8 cellular contexts compared by ENCODE assay signal in the genomic region with DNA sequence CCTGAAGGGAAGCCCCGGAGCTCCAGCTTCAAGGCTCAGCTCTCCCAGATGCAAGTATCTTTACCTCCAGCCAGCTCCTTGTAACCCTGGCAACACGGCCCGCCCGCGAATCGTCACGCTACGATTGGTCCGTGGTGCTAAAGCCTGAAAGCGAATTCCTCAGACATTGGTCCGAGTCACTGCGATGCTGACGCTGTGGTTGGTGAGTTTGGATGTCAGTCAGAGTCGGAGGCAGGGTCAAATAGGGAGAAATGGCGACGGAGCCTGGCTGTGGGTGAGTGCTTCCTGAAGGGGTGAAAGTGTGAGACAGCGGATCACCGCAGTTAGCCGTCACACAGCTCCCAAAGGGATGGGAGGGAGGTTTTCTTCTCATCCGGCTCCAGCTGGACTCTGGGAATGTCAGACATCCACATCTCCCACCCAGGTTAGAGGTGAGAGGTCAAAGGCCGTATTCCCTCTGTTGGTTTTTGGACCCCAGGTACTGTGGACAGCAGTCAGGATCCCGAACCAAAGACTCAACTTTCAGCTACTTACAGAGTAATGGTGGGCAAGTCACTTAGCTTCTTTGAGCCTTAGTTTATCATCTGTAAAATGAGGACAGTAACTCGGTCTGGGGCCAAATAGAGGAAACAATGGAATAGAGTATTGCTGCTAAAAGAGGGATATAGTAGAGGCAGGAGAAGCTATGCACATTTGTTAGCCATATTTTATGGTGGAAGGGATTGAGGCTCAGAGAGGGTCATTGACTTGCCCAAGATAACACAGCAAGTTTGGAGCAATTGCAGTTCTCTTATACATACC. TPM values are rescaled to one million over a fixed set of nuclear protein-coding genes. Genes with fewer than 3 reads are reported as not detected.
A peak's percentile ranks its signal among the peaks of the same experiment; 100 is the strongest.
DNase-seq lines count a peak whose midpoint lies in the region; ATAC-seq and TF ChIP-seq lines count a peak whose summit lies in the region.

A gene (plus strand): TSS at position 240 of the 801 bp plus-strand sequence. CDS start 1,366 bp downstream, outside the sequence.

- TF ChIP-seq CTCF in left ventricle myocardium inferior (IDR thresholded peaks at IDR 0.05; ENCODE audit: borderline replicate concordance) (no peak), upper lobe of right lung (IDR thresholded peaks at IDR 0.05) (no peak)

- H3K9me3 ChIP-seq in left ventricle myocardium inferior (replicated peaks) (no peaks in the 10 kb centered on the region), upper lobe of right lung (no peaks in the 10 kb centered on the region)

- peak within 1 kb of the TSS; percentile 88 for H3K27ac ChIP-seq in left ventricle myocardium inferior (replicated peaks)
- peak within 1 kb of the TSS; percentile 83 for H3K27ac ChIP-seq in upper lobe of right lung

- no peaks in the 10 kb centered on the region for H3K27me3 ChIP-seq in left ventricle myocardium inferior (ENCODE audit: low read depth)
- no peaks in the 10 kb centered on the region for H3K27me3 ChIP-seq in upper lobe of right lung

- peak; percentile 95 for ATAC-seq in HG02884 (IDR thresholded peaks at IDR 0.05; ENCODE audit: unreplicated experiment)
- ATAC-seq in upper lobe of right lung, result peak; percentile 99

- H3K4me1 ChIP-seq in left ventricle myocardium inferior, result peaks cover 48% of the 10 kb centered on the region
- H3K4me1 ChIP-seq in upper lobe of right lung, result peaks cover 13% of the 10 kb centered on the region

- DNase-seq in NCI-H146 treated with DMSO at 0.1 percent for 48 hours (lab: John Stamatoyannopoulos, UW; ENCODE audit: unreplicated experiment) (peak; percentile 97), T-helper 1 cell (peak; percentile 93 to 99 (median 96)), amygdala (lab: John Stamatoyannopoulos, UW) (peak; percentile 53 to 100 (median 97)), left ventricle myocardium inferior (peak; percentile 100), posterior vena cava (ENCODE audit: low spot score) (peak; percentile 100), upper lobe of right lung (peak; percentile 99)

- peak; percentile 82 for TF ChIP-seq POLR2A in GM15510 (IDR thresholded peaks at IDR 0.05; ENCODE audit: borderline replicate concordance, extremely low read depth, insufficient read length)

- intact Hi-C loops in left ventricle myocardium inferior (cut with micrococcal nuclease), result no loop called here
- intact Hi-C loops in posterior vena cava (cut with DNase I), result no loop called here
- intact Hi-C loops in upper lobe of right lung (cut with DNase I), result no loop called here

- H3K36me3 ChIP-seq in left ventricle myocardium inferior (peaks cover 38% of the 10 kb centered on the region), upper lobe of right lung (peaks cover 34% of the 10 kb centered on the region)

- H3K4me3 ChIP-seq in left ventricle myocardium inferior (peak within 1 kb of the TSS; percentile 78), upper lobe of right lung (peak within 1 kb of the TSS; percentile 80)

RNA-seq across cellular contexts. Expression of the gene that starts here (rescaled TPM):
- total RNA-seq in left ventricle myocardium inferior (11.2 TPM), posterior vena cava (1 to 10 TPM; 6.5 to 7.0 TPM), upper lobe of right lung (9.6 TPM)

Comparison
In these comparisons a context has a peak if more than half of its experiments do, and no peak if none do; other contexts are left out.
1. Peak in every context shown above with its lines: DNase-seq, ATAC-seq, H3K4me3 ChIP-seq and H3K27ac ChIP-seq.